In genomic region chr17:17304521-17304985, GRCh38 we compare ENCODE assay signal across 1 cellular context.
TF ChIP-seq lines count a peak whose summit lies in the region.

No MANE protein-coding gene starts in this region.

TF ChIP-seq in K562, 482 proteins besides CTCF, POLR2A, EP300 and RAD21 (continued from another document and continues in another):
- 0 out of 2 replicates have a peak, but pooled peaks have one; percentile 13 for TF ChIP-seq ZNF592 (IDR thresholded peaks at IDR 0.05)
- TF ChIP-seq ADNP (tag; IDR thresholded peaks at IDR 0.05), result peak; percentile 63
- no peak for TF ChIP-seq ZNF449 (CRISPR knock-in tag; IDR thresholded peaks at IDR 0.05)
- TF ChIP-seq ESRRA (IDR thresholded peaks at IDR 0.05; ENCODE audit: borderline replicate concordance, low read depth), result no peak; the same call in 1 of the 2 replicates
- 0 out of 2 replicates have a peak, but pooled peaks have one; percentile 37 for TF ChIP-seq ZNF197 (CRISPR knock-in tag; IDR thresholded peaks at IDR 0.05; ENCODE audit: low read depth)
- no peak for TF ChIP-seq ZFP91 (CRISPR knock-in tag; IDR thresholded peaks at IDR 0.05)
- TF ChIP-seq PURB (CRISPR knock-in tag; IDR thresholded peaks at IDR 0.05; ENCODE audit: low read depth), result no peak
- no peak for TF ChIP-seq ARID4B (CRISPR knock-in tag; IDR thresholded peaks at IDR 0.05)
- no peak for TF ChIP-seq MTA3 (IDR thresholded peaks at IDR 0.05; ENCODE audit: borderline replicate concordance)
- TF ChIP-seq ZZZ3 (IDR thresholded peaks at IDR 0.05), result no peak
- no peak for TF ChIP-seq ELF2 (CRISPR knock-in tag; IDR thresholded peaks at IDR 0.05)
- TF ChIP-seq ZNF766 (CRISPR knock-in tag; conservative IDR thresholded peaks at IDR 0.05), result peak; percentile 52; the same call in 1 of the 2 replicates
- no peak for TF ChIP-seq E2F3 (CRISPR knock-in tag; IDR thresholded peaks at IDR 0.05)
- TF ChIP-seq ZNF324 (CRISPR knock-in tag; IDR thresholded peaks at IDR 0.05), result no peak
- no peak for TF ChIP-seq CBFB (CRISPR knock-in tag; IDR thresholded peaks at IDR 0.05)
- no peak for TF ChIP-seq UBTF (IDR thresholded peaks at IDR 0.05; ENCODE audit: borderline replicate concordance in 1 of 2, low read depth in 2 of 2, low read length in 2 of 2)
- TF ChIP-seq CREM (IDR thresholded peaks at IDR 0.05; ENCODE audit: low read depth), result peak; percentile 5; the same call in 1 of the 2 replicates
- TF ChIP-seq JUND (IDR thresholded peaks at IDR 0.05; ENCODE audit: borderline replicate concordance, low read depth, low read length), result no peak; the same call in 1 of the 2 replicates
- TF ChIP-seq JUND (tag; IDR thresholded peaks at IDR 0.05; ENCODE audit: borderline replicate concordance, low read depth, low read length), result 0 out of 3 replicates have a peak, but pooled peaks have one; percentile 24
- peak; percentile 82 for TF ChIP-seq DPF2 (IDR thresholded peaks at IDR 0.05)
- peak; percentile 89 for TF ChIP-seq CBFA2T2 (conservative IDR thresholded peaks at IDR 0.05)
- TF ChIP-seq ZMIZ1 (IDR thresholded peaks at IDR 0.05; ENCODE audit: low read depth in 2 of 2, low read length in 2 of 2), result peak in 1 of 2 experiments; percentile 62; a peak in 1 of 4 replicates
- peak; percentile 50 for TF ChIP-seq HDAC3 (IDR thresholded peaks at IDR 0.05; ENCODE audit: borderline replicate concordance, partially characterized antibody)
- TF ChIP-seq MNT (conservative IDR thresholded peaks at IDR 0.05), result peak; percentile 19 to 56; a peak in 3 of 4 replicates
- TF ChIP-seq ZNF253 (CRISPR knock-in tag; conservative IDR thresholded peaks at IDR 0.05), result no peak
- no peak for TF ChIP-seq ZBTB17 (CRISPR knock-in tag; IDR thresholded peaks at IDR 0.05)
- TF ChIP-seq SMARCC2 (IDR thresholded peaks at IDR 0.05; ENCODE audit: low read depth), result no peak
- no peak for TF ChIP-seq AFF1 (IDR thresholded peaks at IDR 0.05; ENCODE audit: low read depth in 1 of 2, partially characterized antibody in 2 of 2)
